ENCODE assay signal across 8 cellular contexts in genomic region chr1:231053493-231054162, GRCh38. TPM values are rescaled to one million over a fixed set of nuclear protein-coding genes. Genes with fewer than 3 reads are reported as not detected.
DNase-seq lines count a peak whose midpoint lies in the region; ATAC-seq and TF ChIP-seq lines count a peak whose summit lies in the region.

No MANE protein-coding gene starts in this region.

- peak; percentile 76 for DNase-seq in NCI-H2029 treated with DMSO at 0.1 percent for 48 hours (lab: John Stamatoyannopoulos, UW)
- no peak for DNase-seq in chondrocyte (ENCODE audit: low spot score)
- DNase-seq in NCI-H69 (lab: John Stamatoyannopoulos, UW): no peak
- DNase-seq in NCI-H128 (lab: John Stamatoyannopoulos, UW; ENCODE audit: unreplicated experiment): no peak
- DNase-seq in effector CD4-positive, alpha-beta T cell: no peak

- peak overlapping the region; percentile 91 for H3K4me2 ChIP-seq in DOHH2 (ENCODE audit: low read length)

- H3K27me3 ChIP-seq in DOHH2 (ENCODE audit: control insufficient read depth, low read length): peaks cover 6% of the 10 kb centered on the region; the same call in 1 of the 2 replicates

- peak overlapping the region; percentile 9 for H3K27ac Mint-ChIP-seq in chondrocyte (ENCODE audit: unreplicated experiment)
- peak overlapping the region; percentile 67 to 93 (median 69) for H3K27ac Mint-ChIP-seq in nephron

- peaks cover 2% of the 10 kb centered on the region for H3K36me3 Mint-ChIP-seq in chondrocyte (ENCODE audit: low read depth)
- H3K36me3 Mint-ChIP-seq in nephron (ENCODE audit: low read depth): no peaks in the 10 kb centered on the region

- H3K27me3 Mint-ChIP-seq in chondrocyte (ENCODE audit: low read depth) (no peaks in the 10 kb centered on the region), nephron (ENCODE audit: low read depth) (peaks cover 30% of the 10 kb centered on the region)

- no peak for TF ChIP-seq CTCF in DOHH2 (IDR thresholded peaks at IDR 0.05; ENCODE audit: low read depth, low read length, poor library complexity, severe bottlenecking)
- no peak for TF ChIP-seq CTCF in chondrocyte (IDR thresholded peaks at IDR 0.05)
- TF ChIP-seq CTCF in nephron (IDR thresholded peaks at IDR 0.05; ENCODE audit: unreplicated experiment in 3 of 3): no peak

- no peaks in the 10 kb centered on the region for H3K36me3 ChIP-seq in DOHH2 (ENCODE audit: control insufficient read depth, low read length)

- H3K4me3 ChIP-seq in DOHH2 (ENCODE audit: low read length): peak overlapping the region; percentile 52

- no peaks in the 10 kb centered on the region for H4K20me1 ChIP-seq in DOHH2 (ENCODE audit: control insufficient read depth, insufficient read depth, low read depth, low read length)

- H3K4me3 Mint-ChIP-seq in chondrocyte (ENCODE audit: unreplicated experiment) (no peak overlapping the region), nephron (peak overlapping the region in 2 of 3 experiments; percentile 20 to 43)

- peaks cover 16% of the 10 kb centered on the region for H3K9me3 Mint-ChIP-seq in chondrocyte (ENCODE audit: low read depth)
- H3K9me3 Mint-ChIP-seq in nephron: peaks cover 17% of the 10 kb centered on the region

- ATAC-seq in GM21528 (IDR thresholded peaks at IDR 0.05; ENCODE audit: low FRiP score, unreplicated experiment): peak; percentile 70

- H3K27ac ChIP-seq in DOHH2 (ENCODE audit: low read depth, low read length): no peak overlapping the region

- peaks cover 16% of the 10 kb centered on the region for H3K4me1 Mint-ChIP-seq in chondrocyte (ENCODE audit: low read depth)
- H3K4me1 Mint-ChIP-seq in nephron: peaks cover 19% of the 10 kb centered on the region

- H3K9me3 ChIP-seq in DOHH2 (ENCODE audit: control insufficient read depth, insufficient read depth, low read length): no peaks in the 10 kb centered on the region

- H3K4me1 ChIP-seq in DOHH2 (ENCODE audit: control insufficient read depth, low read length): peaks cover 17% of the 10 kb centered on the region

- no peaks in the 10 kb centered on the region for H3K9me2 ChIP-seq in DOHH2 (replicated peaks; ENCODE audit: control insufficient read depth, low read length)

- H3K79me2 ChIP-seq in DOHH2 (ENCODE audit: control insufficient read depth, low read length): no peaks in the 10 kb centered on the region

- peaks cover 3% of the 10 kb centered on the region; the same call in 1 of the 2 replicates for H3F3A ChIP-seq in DOHH2 (ENCODE audit: control insufficient read depth, insufficient read depth)

RNA-seq across cellular contexts. Expression of gene FAM89A, which starts 13.6 kb away (rescaled TPM):
- total RNA-seq in chondrocyte: 17.2 to 20.2 TPM (median 19.7 TPM) in 3 replicates
